Comparison of ENCODE assay signal across 1 cellular context in genomic region chr15:26651909-26652308, GRCh38.
TF ChIP-seq lines count a peak whose summit lies in the region.

No MANE protein-coding gene starts in this region.

TF ChIP-seq in WTC11, 78 proteins besides CTCF, POLR2A, EP300 and RAD21 (continued from another document):
- TF ChIP-seq ZNF512 (CRISPR knock-in tag; IDR thresholded peaks at IDR 0.05; ENCODE audit: borderline replicate concordance) (no peak), E2F5 (CRISPR knock-in tag; IDR thresholded peaks at IDR 0.05) (no peak), E2F1 (CRISPR knock-in tag; IDR thresholded peaks at IDR 0.05) (no peak), GABPB1 (CRISPR knock-in tag; IDR thresholded peaks at IDR 0.05) (no peak), RELA (CRISPR knock-in tag; IDR thresholded peaks at IDR 0.05; ENCODE audit: borderline replicate concordance) (no peak), ZNF671 (CRISPR knock-in tag; IDR thresholded peaks at IDR 0.05) (no peak), SMAD3 (CRISPR knock-in tag; IDR thresholded peaks at IDR 0.05; ENCODE audit: borderline replicate concordance) (no peak), KAT7 (CRISPR knock-in tag; IDR thresholded peaks at IDR 0.05; ENCODE audit: borderline replicate concordance) (no peak)
TF ChIP-seq in WTC11: peak in this region for 0.
